28 cellular contexts compared by ENCODE assay signal in the genomic region with DNA sequence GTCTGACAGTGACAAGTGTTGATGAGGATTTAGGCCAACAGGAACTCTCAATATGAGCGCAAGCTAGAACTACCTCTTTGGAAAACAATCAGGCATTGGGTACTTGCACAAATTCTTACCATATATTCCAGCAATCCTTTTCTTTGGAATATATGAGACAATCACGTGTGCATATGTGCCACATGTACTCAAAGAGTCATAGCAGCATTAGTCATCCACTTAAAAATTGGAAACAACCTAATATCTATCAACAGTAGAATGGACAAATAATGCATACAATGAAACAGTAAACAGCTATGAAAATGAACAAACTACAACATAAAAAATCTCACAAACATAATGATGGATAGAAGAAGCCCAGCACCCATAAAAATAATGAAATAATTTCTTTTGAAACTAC.
"Had no signal": no experiment of that assay in that cellular context is flagged by ENCODE, and none has a peak within 500 bp of the region (broad histone marks: within the 10 kb centered on the region; RNA-seq: fewer than 3 reads in every experiment).

No MANE protein-coding gene starts in this region.

- H3K4me1 Mint-ChIP-seq: activated CD4-positive, alpha-beta T cell treated with anti-CD3 and anti-CD28 coated beads, Interleukin-2, amount 10 ng/mL, durations not matched to agents 24 days and 14 days; activated naive CD8-positive, alpha-beta T cell treated with anti-CD3 and anti-CD28 coated beads for 36 hours; activated T-helper 17 cell treated with anti-CD3 and anti-CD28 coated beads, Interleukin-2, amount 50 U/mL, for 72 hours; central memory CD8-positive, alpha-beta T cell had no signal

- H3K27ac Mint-ChIP-seq: activated CD4-positive, alpha-beta T cell treated with anti-CD3 and anti-CD28 coated beads, Interleukin-2, amount 10 ng/mL, durations not matched to agents 24 days and 14 days; activated CD8-positive, alpha-beta T cell treated with anti-CD3 and anti-CD28 coated beads for 36 hours; activated naive CD8-positive, alpha-beta T cell treated with anti-CD3 and anti-CD28 coated beads for 36 hours; activated T-cell treated with anti-CD3 and anti-CD28 coated beads, Interleukin-2, amount 50 U/mL, for 72 hours; activated T-helper 17 cell treated with anti-CD3 and anti-CD28 coated beads, Interleukin-2, amount 50 U/mL, for 72 hours; T-helper 1 cell treated with Interleukin-12 subunit alpha and Interleukin-12 subunit beta and Interleukin-4 antibody, amounts not matched to agents 30 μg/mL and 1 μg/mL, for 36 hours; T-helper 2 cell treated with Interferon-gamma antibody and Interleukin-4, amounts not matched to agents 5 μg/mL and 100 μg/mL, for 36 hours had no signal

- H3K4me3 Mint-ChIP-seq: activated CD4-positive, alpha-beta T cell treated with anti-CD3 and anti-CD28 coated beads, Interleukin-2, amount 10 ng/mL, durations not matched to agents 24 days and 14 days; activated CD8-positive, alpha-beta T cell treated with anti-CD3 and anti-CD28 coated beads for 36 hours; activated naive CD8-positive, alpha-beta T cell treated with anti-CD3 and anti-CD28 coated beads for 36 hours; activated T-cell treated with anti-CD3 and anti-CD28 coated beads, Interleukin-2, amount 50 U/mL, for 72 hours; activated T-helper 17 cell treated with anti-CD3 and anti-CD28 coated beads, Interleukin-2, amount 50 U/mL, for 72 hours; central memory CD8-positive, alpha-beta T cell; T-helper 1 cell treated with Interleukin-12 subunit alpha and Interleukin-12 subunit beta and Interleukin-4 antibody, amounts not matched to agents 30 μg/mL and 1 μg/mL, for 36 hours; T-helper 2 cell treated with Interferon-gamma antibody and Interleukin-4, amounts not matched to agents 5 μg/mL and 100 μg/mL, for 36 hours had no signal

- H3K27me3 Mint-ChIP-seq: activated CD4-positive, alpha-beta T cell treated with anti-CD3 and anti-CD28 coated beads, Interleukin-2, amount 10 ng/mL, durations not matched to agents 24 days and 14 days; activated naive CD8-positive, alpha-beta T cell treated with anti-CD3 and anti-CD28 coated beads for 36 hours; activated T-helper 17 cell treated with anti-CD3 and anti-CD28 coated beads, Interleukin-2, amount 50 U/mL, for 72 hours; central memory CD8-positive, alpha-beta T cell had no signal

- H3K9me3 Mint-ChIP-seq: activated CD4-positive, alpha-beta T cell treated with anti-CD3 and anti-CD28 coated beads, Interleukin-2, amount 10 ng/mL, durations not matched to agents 24 days and 14 days; activated CD8-positive, alpha-beta T cell treated with anti-CD3 and anti-CD28 coated beads for 36 hours; activated naive CD8-positive, alpha-beta T cell treated with anti-CD3 and anti-CD28 coated beads for 36 hours; activated T-cell treated with anti-CD3 and anti-CD28 coated beads, Interleukin-2, amount 50 U/mL, for 72 hours; activated T-helper 17 cell treated with anti-CD3 and anti-CD28 coated beads, Interleukin-2, amount 50 U/mL, for 72 hours; T-helper 1 cell treated with Interleukin-12 subunit alpha and Interleukin-12 subunit beta and Interleukin-4 antibody, amounts not matched to agents 30 μg/mL and 1 μg/mL, for 36 hours; T-helper 2 cell treated with Interferon-gamma antibody and Interleukin-4, amounts not matched to agents 5 μg/mL and 100 μg/mL, for 36 hours had no signal

- H3K4me1 ChIP-seq: Peyer's patch, SJSA1 had no signal

- H3K4me3 ChIP-seq: cardiac muscle cell, Peyer's patch, SJSA1 had no signal

- H3K27ac ChIP-seq: brain microvascular endothelial cell, cardiac muscle cell, Peyer's patch, SJSA1 had no signal

- H3K27me3 ChIP-seq: brain microvascular endothelial cell, cardiac muscle cell, Peyer's patch, SJSA1 had no signal

- ATAC-seq: activated CD8-positive, alpha-beta T cell treated with anti-CD3 and anti-CD28 coated beads for 36 hours; activated T-cell treated with anti-CD3 and anti-CD28 coated beads, Interleukin-2, amount 50 U/mL, for 72 hours; activated T-helper 17 cell treated with anti-CD3 and anti-CD28 coated beads, Interleukin-2, amount 50 U/mL, for 72 hours had no signal

- H3K36me3 Mint-ChIP-seq: activated naive CD8-positive, alpha-beta T cell treated with anti-CD3 and anti-CD28 coated beads for 36 hours had no signal

- DNase-seq: activated CD4-positive, alpha-beta T cell treated with anti-CD3 and anti-CD28 coated beads, Interleukin-2, amount 10 ng/mL, durations not matched to agents 24 days and 14 days; activated CD4-positive, alpha-beta T cell treated with anti-CD3 and anti-CD28 coated beads, Interleukin-2, amount 50 U/mL, for 4 hours; activated CD8-positive, alpha-beta T cell treated with anti-CD3 and anti-CD28 coated beads for 36 hours; activated effector memory CD4-positive, alpha-beta T cell treated with anti-CD3 and anti-CD28 coated beads, Interleukin-2, amount 50 U/mL, for 16 hours; activated naive CD4-positive, alpha-beta T cell; activated naive CD4-positive, alpha-beta T cell treated with anti-CD3 and anti-CD28 coated beads, Interleukin-2, amount 50 U/mL, for 16 hours; activated naive CD8-positive, alpha-beta T cell treated with anti-CD3 and anti-CD28 coated beads for 36 hours; activated T-cell treated with anti-CD3 and anti-CD28 coated beads, Interleukin-2, amount 50 U/mL, for 1 hour; activated T-cell treated with anti-CD3 and anti-CD28 coated beads, Interleukin-2, amount 50 U/mL, for 72 hours; amniotic stem cell; aorta; brain microvascular endothelial cell; NCI-H1105; NCI-H1417 treated with DMSO at 0.1 percent for 48 hours; NCI-H187 treated with DMSO at 0.1 percent for 48 hours; NCI-H2081 treated with DMSO at 0.1 percent for 48 hours; NCI-H345; NCI-H524 treated with DMSO at 0.1 percent for 48 hours; Peyer's patch; RPMI8226; SHP77 treated with DMSO at 0.1 percent for 48 hours; SK-N-SH had no signal
